In the genomic region with DNA sequence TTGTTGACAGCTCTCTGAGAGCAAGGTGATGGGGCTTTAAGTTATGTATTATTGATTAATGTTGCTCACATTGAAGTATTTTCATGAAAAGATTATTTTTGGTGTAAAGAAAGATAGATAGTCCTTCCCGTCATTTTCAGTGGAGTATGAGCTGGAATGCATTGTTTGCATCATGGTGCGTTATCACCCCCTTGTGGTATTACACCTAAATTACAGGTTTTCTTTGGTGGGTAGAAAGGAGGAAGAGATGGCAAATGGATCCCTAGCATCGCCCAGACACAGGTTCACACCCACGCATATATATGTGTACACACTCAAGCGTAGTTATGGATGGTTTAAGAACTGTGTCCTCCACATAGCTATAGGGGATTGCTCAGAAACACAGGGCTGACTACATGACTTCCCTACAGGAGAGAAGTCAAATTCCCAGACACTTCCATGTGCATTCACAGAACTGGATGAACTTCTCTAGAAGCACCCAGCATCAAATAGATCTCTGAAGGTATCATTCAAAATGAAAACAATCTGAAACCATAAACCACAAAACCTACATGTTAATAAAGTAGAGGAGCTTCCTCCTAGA, we compare ENCODE assay signal across 10 cellular contexts. TPM values are rescaled to one million over a fixed set of nuclear protein-coding genes. Genes with fewer than 3 reads are reported as not detected.
DNase-seq lines count a peak whose midpoint lies in the region; ATAC-seq and TF ChIP-seq lines count a peak whose summit lies in the region.
"Had no signal": no experiment of that assay in that cellular context is flagged by ENCODE, and none has a peak within 500 bp of the region (broad histone marks: within the 10 kb centered on the region; RNA-seq: fewer than 3 reads in every experiment).

No MANE protein-coding gene starts in this region.

- H3K36me3 ChIP-seq in SJCRH30: no peaks in the 10 kb centered on the region
- H3K36me3 ChIP-seq in hepatocyte (replicated peaks; ENCODE audit: insufficient read depth, low read depth): no peaks in the 10 kb centered on the region
- H3K36me3 ChIP-seq: lower lobe of right lung had no signal

- no peak for ATAC-seq in GM18502 (IDR thresholded peaks at IDR 0.05; ENCODE audit: poor library complexity, unreplicated experiment)
- ATAC-seq: lower lobe of right lung had no signal

- H3K27me3 ChIP-seq in SJCRH30 (no peaks in the 10 kb centered on the region), hepatocyte (no peaks in the 10 kb centered on the region), dorsolateral prefrontal cortex (peaks cover 0 to 5% (median 0%) of the 10 kb centered on the region in 45 donors)

- intact Hi-C loops in dorsolateral prefrontal cortex (cut with DNase I): no loop called here

- WGBS in hepatocyte (ENCODE audit: low lambda C conversion rate, missing lambda C conversion rate): 47% methylated on average over 5 of the region's 5 CpGs

- H3K27ac ChIP-seq in SJCRH30 (no peak overlapping the region), hepatocyte (no peak overlapping the region), dorsolateral prefrontal cortex (no peak overlapping the region)
- H3K27ac ChIP-seq: lower lobe of right lung had no signal

- peaks cover 7% of the 10 kb centered on the region for H3K9me3 ChIP-seq in SJCRH30 (replicated peaks)
- no peaks in the 10 kb centered on the region for H3K9me3 ChIP-seq in hepatocyte (ENCODE audit: low read depth)

- H3K4me1 ChIP-seq in SJCRH30: peaks cover 20% of the 10 kb centered on the region
- no peaks in the 10 kb centered on the region for H3K4me1 ChIP-seq in hepatocyte (ENCODE audit: insufficient read depth)
- H3K4me1 ChIP-seq: lower lobe of right lung had no signal

- POLR2A ChIA-PET in AG04449 (lab: Yijun Ruan, JAX) (no interaction called here), HEK293T (lab: Yijun Ruan, JAX) (no interaction called here)

- DNase-seq in AG04449 (ENCODE audit: low read depth, low spot score) (no peak), HEK293T (ENCODE audit: extremely low spot score) (peak; percentile 26), SJCRH30 (peak; percentile 22 to 78), hepatocyte (ENCODE audit: low spot score) (peak; percentile 38), dorsolateral prefrontal cortex (no peak), DMS153 (lab: John Stamatoyannopoulos, UW) (no peak)
- no peak for DNase-seq in activated CD4-positive, CD25-positive, alpha-beta regulatory T cell treated with anti-CD3 and anti-CD28 coated beads, Interleukin-2, amount 50 U/mL, for 72 hours
- DNase-seq: KG1, lower lobe of right lung had no signal

- no peaks in the 10 kb centered on the region for H3K79me2 ChIP-seq in hepatocyte

- no peak overlapping the region for H2AFZ ChIP-seq in hepatocyte

- TF ChIP-seq CTCF in AG04449 (IDR thresholded peaks at IDR 0.05; ENCODE audit: insufficient read depth, low read length, missing control alignments) (peak; percentile 12), hepatocyte (IDR thresholded peaks at IDR 0.05; ENCODE audit: poor library complexity) (peak; percentile 36), dorsolateral prefrontal cortex (IDR thresholded peaks at IDR 0.05 in 54 of 56, conservative IDR thresholded peaks at IDR 0.05 in 2 of 56; ENCODE audit: low read depth in 1 of 56, partially characterized antibody in 56 of 56) (peak in 1 of 56 donors; percentile 14)

- H3K4me2 ChIP-seq in hepatocyte: no peak overlapping the region

- CTCF ChIA-PET in AG04449 (lab: Yijun Ruan, JAX) (interaction anchor here (0.5 to 3.2 kb wide), 7 partner anchors 9 to 272 kb away, joined by 3 to 16 read pairs (median 4); no protein-coding TSS in a partner anchor), HEK293T (lab: Yijun Ruan, JAX) (interaction anchor here (1.7 kb wide), 1 partner anchor 13 kb away, joined by 3 read pairs; no protein-coding TSS in a partner anchor)

- no peaks in the 10 kb centered on the region for H4K20me1 ChIP-seq in hepatocyte (ENCODE audit: insufficient read depth, poor library complexity, severe bottlenecking)

- no peaks in the 10 kb centered on the region for H3K9me2 ChIP-seq in hepatocyte (replicated peaks; ENCODE audit: insufficient read depth)

- H3K4me3 ChIP-seq in AG04449 (ENCODE audit: low read depth, low read length) (no peak overlapping the region), SJCRH30 (no peak overlapping the region), hepatocyte (no peak overlapping the region), dorsolateral prefrontal cortex (no peak overlapping the region)
- H3K4me3 ChIP-seq: lower lobe of right lung had no signal

TF ChIP-seq in HEK293T, 16 proteins besides CTCF, POLR2A, EP300 and RAD21:
- no peak for TF ChIP-seq L3MBTL2 (conservative IDR thresholded peaks at IDR 0.05)
- no peak for TF ChIP-seq FOXM1 (IDR thresholded peaks at IDR 0.05; ENCODE audit: borderline replicate concordance)
- TF ChIP-seq, protein P1, sequence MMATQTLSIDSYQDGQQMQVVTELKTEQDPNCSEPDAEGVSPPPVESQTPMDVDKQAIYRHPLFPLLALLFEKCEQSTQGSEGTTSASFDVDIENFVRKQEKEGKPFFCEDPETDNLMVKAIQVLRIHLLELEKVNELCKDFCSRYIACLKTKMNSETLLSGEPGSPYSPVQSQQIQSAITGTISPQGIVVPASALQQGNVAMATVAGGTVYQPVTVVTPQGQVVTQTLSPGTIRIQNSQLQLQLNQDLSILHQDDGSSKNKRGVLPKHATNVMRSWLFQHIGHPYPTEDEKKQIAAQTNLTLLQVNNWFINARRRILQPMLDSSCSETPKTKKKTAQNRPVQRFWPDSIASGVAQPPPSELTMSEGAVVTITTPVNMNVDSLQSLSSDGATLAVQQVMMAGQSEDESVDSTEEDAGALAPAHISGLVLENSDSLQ (IDR thresholded peaks at IDR 0.05): no peak
- TF ChIP-seq ZNF384 (IDR thresholded peaks at IDR 0.05): no peak
- no peak for TF ChIP-seq BHLHE40 (IDR thresholded peaks at IDR 0.05; ENCODE audit: borderline replicate concordance)
- no peak for TF ChIP-seq FOXK2 (IDR thresholded peaks at IDR 0.05)
- TF ChIP-seq CTBP1 (IDR thresholded peaks at IDR 0.05; ENCODE audit: borderline replicate concordance): no peak
- TF ChIP-seq LEF1 (IDR thresholded peaks at IDR 0.05; ENCODE audit: borderline replicate concordance): no peak
- no peak for TF ChIP-seq SP1 (IDR thresholded peaks at IDR 0.05)
- no peak for TF ChIP-seq ELF4 (IDR thresholded peaks at IDR 0.05)
- TF ChIP-seq FOXA1 (IDR thresholded peaks at IDR 0.05): no peak
- no peak for TF ChIP-seq NFRKB (IDR thresholded peaks at IDR 0.05)
- no peak for TF ChIP-seq ARNT (IDR thresholded peaks at IDR 0.05)
- no peak for TF ChIP-seq SUZ12 (IDR thresholded peaks at IDR 0.05)
- TF ChIP-seq TARDBP (IDR thresholded peaks at IDR 0.05): no peak
- no peak for TF ChIP-seq HDGF (IDR thresholded peaks at IDR 0.05; ENCODE audit: borderline replicate concordance)

RNA-seq across cellular contexts. Expression of gene SERPINA10, which starts 14.4 kb away (rescaled TPM):
- total RNA-seq in SJCRH30 (2014; rRNA removed; shearing (Covaris generic)): 0.03 TPM in 1 of 2 replicates, not detected in the other
- 19.1 and 23.0 TPM in 2 replicates for total RNA-seq in hepatocyte
- 4.5 and 10.5 TPM in 2 replicates for polyA plus RNA-seq in hepatocyte
- under 1 TPM in 1 of 120 experiments, not detected in 119; 0.10 TPM for total RNA-seq in dorsolateral prefrontal cortex
- total RNA-seq: lower lobe of right lung had no signal

RNA-seq across cellular contexts. Expression of gene SERPINA6, which starts 15.6 kb away (rescaled TPM):
- not detected in 2 replicates for total RNA-seq in SJCRH30 (2014; rRNA removed; shearing (Covaris generic))
- total RNA-seq in hepatocyte (132 TPM in 2 replicates), dorsolateral prefrontal cortex (not detected)
- 86.8 and 135 TPM in 2 replicates for polyA plus RNA-seq in hepatocyte

RNA-seq across cellular contexts. Expression of gene SERPINA2, which starts 59.0 kb away (rescaled TPM):
- total RNA-seq in SJCRH30 (2014; rRNA removed; shearing (Covaris generic)): not detected in 2 replicates
- total RNA-seq in hepatocyte (not detected in 2 replicates), dorsolateral prefrontal cortex (not detected)
- not detected in 2 replicates for polyA plus RNA-seq in hepatocyte
- total RNA-seq: lower lobe of right lung had no signal

Comparison
In these comparisons a context has a peak if more than half of its experiments do, and no peak if none do; other contexts are left out.
1. DNase-seq: peak in HEK293T (single experiment), SJCRH30 (2 of 2) and hepatocyte (single experiment); none in AG04449 (single experiment), activated CD4-positive, CD25-positive, alpha-beta regulatory T cell treated with anti-CD3 and anti-CD28 coated beads, Interleukin-2, amount 50 U/mL, for 72 hours (single experiment), dorsolateral prefrontal cortex (0 of 10) and DMS153 (single experiment).
2. RNA of gene SERPINA10, which starts 14.4 kb away (total RNA-seq): 19.1 to 23.0 TPM in hepatocyte; 0.03 TPM in SJCRH30 and 0.10 TPM in dorsolateral prefrontal cortex; every median in the first group is over 10 times any median in the second.
3. RNA of gene SERPINA6, which starts 15.6 kb away (total RNA-seq): 132 TPM in hepatocyte; not detected in SJCRH30 and not detected in dorsolateral prefrontal cortex; every median in the first group is over 100 times any median in the second.